Comparison of ENCODE assay signal across 8 cellular contexts in genomic region chr2:111071480-111072143, GRCh38.
A peak's percentile ranks its signal among the peaks of the same experiment; 100 is the strongest.
DNase-seq lines count a peak whose midpoint lies in the region; TF ChIP-seq lines count a peak whose summit lies in the region.

No MANE protein-coding gene starts in this region.

- no peak overlapping the region for H3K4me3 ChIP-seq in coronary artery

- peaks cover 17% of the 10 kb centered on the region for H3K4me1 Mint-ChIP-seq in nephron

- no peak for TF ChIP-seq CTCF in coronary artery (IDR thresholded peaks at IDR 0.05)
- no peak for TF ChIP-seq CTCF in nephron (IDR thresholded peaks at IDR 0.05; ENCODE audit: unreplicated experiment in 3 of 3)

- H3K27me3 Mint-ChIP-seq in nephron (ENCODE audit: low read depth): no peaks in the 10 kb centered on the region

- H3K4me3 Mint-ChIP-seq in nephron: no peak overlapping the region

- H3K27ac Mint-ChIP-seq in nephron: peak overlapping the region; percentile 38 to 79 (median 39)

- H3K27ac ChIP-seq in coronary artery: peak overlapping the region; percentile 28 to 60

- H3K36me3 Mint-ChIP-seq in nephron (ENCODE audit: low read depth): peaks cover 4% of the 10 kb centered on the region

- peak; percentile 87 for DNase-seq in COLO829 (ENCODE audit: low spot score)
- peak; percentile 65 for DNase-seq in MV-4-11 (lab: John Stamatoyannopoulos, UW)
- DNase-seq in coronary artery (ENCODE audit: low spot score): no peak
- DNase-seq in cerebellar cortex (ENCODE audit: low spot score): no peak
- no peak for DNase-seq in NK-92 treated with Interleukin-12 subunit alpha and Interleukin-12 subunit beta, amount 100 ng/mL, for 24 hours (lab: John Stamatoyannopoulos, UW)
- no peak for DNase-seq in retina
- DNase-seq in RKO (ENCODE audit: low spot score): no peak

- H3K9me3 Mint-ChIP-seq in nephron: peaks cover 21% of the 10 kb centered on the region

Comparison
In these comparisons a context has a peak if more than half of its experiments do, and no peak if none do; other contexts are left out.
1. DNase-seq: peak in COLO829 (single experiment) and MV-4-11 (single experiment); none in coronary artery (single experiment), cerebellar cortex (single experiment), NK-92 treated with Interleukin-12 subunit alpha and Interleukin-12 subunit beta, amount 100 ng/mL, for 24 hours (single experiment), retina (single experiment) and RKO (single experiment).